ENCODE assay signal across 27 cellular contexts in genomic region chr1:183259886-183260285, GRCh38.
"Had no signal": no experiment of that assay in that cellular context is flagged by ENCODE, and none has a peak within 500 bp of the region (broad histone marks: within the 10 kb centered on the region; RNA-seq: fewer than 3 reads in every experiment).

No MANE protein-coding gene starts in this region.

- H3K36me3 Mint-ChIP-seq: activated naive CD4-positive, alpha-beta T cell treated with anti-CD3 and anti-CD28 coated beads, Interleukin-2, amount 50 U/mL, for 24 hours; natural killer cell; stimulated activated memory B cell treated with anti-CD40 and anti-IgM and Interleukin-4, amounts not matched to agents 10 μg/mL and 1 μg/mL and 100 μg/mL, for 72 hours had no signal

- H3K4me3 ChIP-seq: adrenal gland, ascending aorta, hepatocyte, sigmoid colon, smooth muscle cell, testis, vagina had no signal

- DNase-seq: activated CD4-positive, alpha-beta memory T cell treated with anti-CD3 and anti-CD28 coated beads, Interleukin-2, amount 10 ng/mL, durations not matched to agents 7 days and 5 days; activated CD4-positive, alpha-beta T cell treated with anti-CD3 and anti-CD28 coated beads for 48 hours; activated CD4-positive, CD25-positive, alpha-beta regulatory T cell; activated gamma-delta T cell treated with Interleukin-2 at 50 U/mL for 16 hours; activated T-cell treated with anti-CD3 and anti-CD28 coated beads, Interleukin-2, amount 50 U/mL, for 72 hours; adrenal gland; brain microvascular endothelial cell; caudate nucleus; effector CD4-positive, alpha-beta T cell; foreskin melanocyte; left cardiac atrium; midbrain; natural killer cell; retina; sigmoid colon; stimulated activated CD4-positive, alpha-beta T cell treated with anti-CD3 and anti-CD28 coated beads, Interleukin-15, amount 100 ng/mL, for 24 hours; T1000; testis; trophoblast cell had no signal

- H3K27me3 ChIP-seq: ascending aorta, brain microvascular endothelial cell, hepatocyte, sigmoid colon, testis, vagina had no signal

- H3K27me3 Mint-ChIP-seq: progenitor cell of endocrine pancreas had no signal

- ATAC-seq: activated T-cell treated with anti-CD3 and anti-CD28 coated beads, Interleukin-2, amount 50 U/mL, for 72 hours; left cardiac atrium; natural killer cell; stimulated activated memory B cell treated with anti-CD40 and anti-IgM and Interleukin-4, amounts not matched to agents 10 μg/mL and 1 μg/mL and 100 μg/mL, for 72 hours had no signal

- H3K4me1 ChIP-seq: adrenal gland, ascending aorta, sigmoid colon, testis, vagina had no signal

- H3K9me3 ChIP-seq: sigmoid colon, testis, vagina had no signal

- H3K4me3 Mint-ChIP-seq: activated CD4-positive, alpha-beta memory T cell treated with anti-CD3 and anti-CD28 coated beads, Interleukin-2, amount 10 ng/mL, durations not matched to agents 7 days and 5 days; activated naive CD4-positive, alpha-beta T cell treated with anti-CD3 and anti-CD28 coated beads, Interleukin-2, amount 50 U/mL, for 24 hours; activated T-cell treated with anti-CD3 and anti-CD28 coated beads, Interleukin-2, amount 50 U/mL, for 72 hours; dendritic cell treated with granulocyte-macrophage colony-stimulating factor and Interleukin-4, amounts not matched to agents 40 ng/mL and 50 ng/mL, for 4 days; natural killer cell; stimulated activated memory B cell treated with anti-CD40 and anti-IgM and Interleukin-4, amounts not matched to agents 10 μg/mL and 1 μg/mL and 100 μg/mL, for 72 hours had no signal

- H3K4me1 Mint-ChIP-seq: activated CD4-positive, alpha-beta memory T cell treated with anti-CD3 and anti-CD28 coated beads, Interleukin-2, amount 10 ng/mL, durations not matched to agents 7 days and 5 days; activated naive CD4-positive, alpha-beta T cell treated with anti-CD3 and anti-CD28 coated beads, Interleukin-2, amount 50 U/mL, for 24 hours; stimulated activated memory B cell treated with anti-CD40 and anti-IgM and Interleukin-4, amounts not matched to agents 10 μg/mL and 1 μg/mL and 100 μg/mL, for 72 hours had no signal

- H3K79me2 ChIP-seq: hepatocyte had no signal

- H3K4me2 ChIP-seq: hepatocyte, smooth muscle cell had no signal

- H3K36me3 ChIP-seq: adrenal gland, ascending aorta, brain microvascular endothelial cell, sigmoid colon, vagina had no signal

- H3K9me3 Mint-ChIP-seq: activated CD4-positive, alpha-beta memory T cell treated with anti-CD3 and anti-CD28 coated beads, Interleukin-2, amount 10 ng/mL, durations not matched to agents 7 days and 5 days; activated naive CD4-positive, alpha-beta T cell treated with anti-CD3 and anti-CD28 coated beads, Interleukin-2, amount 50 U/mL, for 24 hours; activated T-cell treated with anti-CD3 and anti-CD28 coated beads, Interleukin-2, amount 50 U/mL, for 72 hours; dendritic cell treated with granulocyte-macrophage colony-stimulating factor and Interleukin-4, amounts not matched to agents 40 ng/mL and 50 ng/mL, for 4 days; natural killer cell; stimulated activated memory B cell treated with anti-CD40 and anti-IgM and Interleukin-4, amounts not matched to agents 10 μg/mL and 1 μg/mL and 100 μg/mL, for 72 hours had no signal

- H2AFZ ChIP-seq: hepatocyte had no signal

- H3K27ac Mint-ChIP-seq: activated CD4-positive, alpha-beta memory T cell treated with anti-CD3 and anti-CD28 coated beads, Interleukin-2, amount 10 ng/mL, durations not matched to agents 7 days and 5 days; activated T-cell treated with anti-CD3 and anti-CD28 coated beads, Interleukin-2, amount 50 U/mL, for 72 hours; dendritic cell treated with granulocyte-macrophage colony-stimulating factor and Interleukin-4, amounts not matched to agents 40 ng/mL and 50 ng/mL, for 4 days; natural killer cell; progenitor cell of endocrine pancreas; stimulated activated memory B cell treated with anti-CD40 and anti-IgM and Interleukin-4, amounts not matched to agents 10 μg/mL and 1 μg/mL and 100 μg/mL, for 72 hours had no signal

- H3K27ac ChIP-seq: adrenal gland, ascending aorta, brain microvascular endothelial cell, hepatocyte, sigmoid colon, testis, vagina had no signal
